ENCODE assay signal across 24 cellular contexts in the genomic region with DNA sequence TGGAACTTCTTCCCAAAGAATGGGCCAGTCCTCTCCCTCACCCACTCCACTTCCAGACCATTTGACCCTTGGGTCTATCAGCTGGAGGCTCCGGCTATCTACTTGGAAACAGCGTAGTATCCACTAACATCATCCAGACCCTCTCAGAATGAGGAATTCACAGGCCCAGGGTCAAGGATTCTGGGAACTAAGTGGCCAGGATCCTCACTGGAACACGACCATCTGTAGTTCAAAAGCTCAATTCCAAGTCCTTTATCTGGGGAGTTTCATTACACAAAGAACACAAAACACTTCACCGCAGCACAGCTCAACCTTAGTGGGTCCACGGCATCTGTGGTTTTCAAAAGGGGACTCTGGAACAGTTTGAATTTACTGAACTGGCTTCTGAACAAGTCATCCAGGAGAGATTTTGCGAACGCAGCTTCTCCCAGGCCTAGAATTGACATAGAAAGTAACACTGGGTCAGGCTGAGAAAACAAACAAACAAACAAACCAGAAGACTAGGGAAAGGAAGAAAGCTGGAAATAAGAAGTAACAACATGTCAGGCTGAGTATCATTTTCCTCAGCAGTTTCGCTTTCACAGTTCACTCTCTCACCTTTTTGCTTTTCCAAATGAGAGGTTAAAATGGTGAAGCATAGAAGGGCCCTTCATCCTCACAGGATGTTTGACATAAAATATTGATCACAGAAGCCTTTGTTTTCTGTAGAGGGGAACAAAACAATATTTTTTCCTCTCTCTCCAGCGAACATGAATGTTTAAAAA. TPM values are rescaled to one million over a fixed set of nuclear protein-coding genes. Genes with fewer than 3 reads are reported as not detected.
DNase-seq lines count a peak whose midpoint lies in the region; ATAC-seq and TF ChIP-seq lines count a peak whose summit lies in the region.
"Had no signal": no experiment of that assay in that cellular context is flagged by ENCODE, and none has a peak within 500 bp of the region (broad histone marks: within the 10 kb centered on the region; RNA-seq: fewer than 3 reads in every experiment).

No MANE protein-coding gene starts in this region.

- no peak overlapping the region; a peak in 2 of 20 replicates for H3K4me3 ChIP-seq in BLaER1 treated with 17β-estradiol and CSF1 and Interleukin-3, amounts not matched to agents 10 nM and 100 nM
- H3K4me3 ChIP-seq in WI38 (ENCODE audit: low read depth, low read length): peak overlapping the region; percentile 29
- no peak overlapping the region for H3K4me3 ChIP-seq in mesodermal cell (ENCODE audit: extremely low read depth, insufficient read depth, low read length, poor library complexity, severe bottlenecking)
- H3K4me3 ChIP-seq: esophagus squamous epithelium, left lung, thoracic aorta had no signal

- peaks cover 53 to 82% (median 66%) of the 10 kb centered on the region in 10 experiments for H3K4me1 ChIP-seq in BLaER1 treated with 17β-estradiol and CSF1 and Interleukin-3, amounts not matched to agents 10 nM and 100 nM
- no peaks in the 10 kb centered on the region for H3K4me1 ChIP-seq in mesodermal cell (ENCODE audit: control insufficient read depth, insufficient read depth, low read length, poor library complexity, severe bottlenecking)
- H3K4me1 ChIP-seq: left lung had no signal

- no peaks in the 10 kb centered on the region for H4K20me1 ChIP-seq in BLaER1 treated with 17β-estradiol and CSF1 and Interleukin-3, amounts not matched to agents 10 nM and 100 nM

- H3K27me3 ChIP-seq in BLaER1 treated with 17β-estradiol and CSF1 and Interleukin-3, amounts not matched to agents 10 nM and 100 nM: no peaks in the 10 kb centered on the region
- H3K27me3 ChIP-seq: esophagus squamous epithelium, left lung had no signal

- TF ChIP-seq CTCF in WI38 (IDR thresholded peaks at IDR 0.05; ENCODE audit: low read depth, low read length): no peak

- ATAC-seq in HG03175 (IDR thresholded peaks at IDR 0.05; ENCODE audit: unreplicated experiment) (peak; percentile 48), GM19035 (IDR thresholded peaks at IDR 0.05; ENCODE audit: unreplicated experiment) (no peak)
- ATAC-seq: left lung, T-cell had no signal

- DNase-seq in SK-N-DZ (ENCODE audit: low spot score) (no peak), AG20443 (ENCODE audit: low spot score) (no peak), NCI-H1694 (lab: John Stamatoyannopoulos, UW) (no peak)
- DNase-seq: activated gamma-delta T cell; cerebellar nuclear complex; DMS79; effector CD8-positive, alpha-beta T cell; esophagus squamous epithelium; HCEC 1CT; left lung; NCI-H1048; NCI-H2081; NCI-H510A; Right ventricle myocardium superior; stimulated activated CD4-positive, alpha-beta T cell treated with anti-CD3 and anti-CD28 coated beads, Interleukin-15, amount 100 ng/mL, for 24 hours; T-cell had no signal

- peak overlapping the region in 9 of 11 experiments; percentile 53 to 71 (median 62); a peak in 18 of 22 replicates for H3K27ac ChIP-seq in BLaER1 treated with 17β-estradiol and CSF1 and Interleukin-3, amounts not matched to agents 10 nM and 100 nM
- H3K27ac ChIP-seq in mesodermal cell (ENCODE audit: low read depth, low read length, severe bottlenecking): peak overlapping the region; percentile 30
- H3K27ac ChIP-seq: esophagus squamous epithelium, HL-60, left lung, neutrophil, thoracic aorta had no signal

- peaks cover 9 to 33% (median 22%) of the 10 kb centered on the region in 11 experiments; a peak in 21 of 22 replicates for H3K9me3 ChIP-seq in BLaER1 treated with 17β-estradiol and CSF1 and Interleukin-3, amounts not matched to agents 10 nM and 100 nM (replicated peaks in 1 of 11)
- H3K9me3 ChIP-seq in mesodermal cell (ENCODE audit: control insufficient read depth, low read length): peaks cover 7% of the 10 kb centered on the region
- H3K9me3 ChIP-seq: esophagus squamous epithelium, left lung, neutrophil, thoracic aorta had no signal

- H3K36me3 ChIP-seq in BLaER1 treated with 17β-estradiol and CSF1 and Interleukin-3, amounts not matched to agents 10 nM and 100 nM: peaks cover 0 to 12% (median 0%) of the 10 kb centered on the region in 11 experiments; a peak in 4 of 22 replicates
- H3K36me3 ChIP-seq in mesodermal cell (ENCODE audit: control insufficient read depth, insufficient read depth, low read length): no peaks in the 10 kb centered on the region
- H3K36me3 ChIP-seq: esophagus squamous epithelium, left lung, neutrophil, thoracic aorta had no signal

- 95 to 96% methylated on average over 4 to 7 of the region's 9 CpGs for WGBS in mesodermal cell (ENCODE audit: insufficient coverage in 2 of 2), 2 experiments

- H3K9ac ChIP-seq in BLaER1 treated with 17β-estradiol and CSF1 and Interleukin-3, amounts not matched to agents 10 nM and 100 nM: peak overlapping the region in 9 of 11 experiments; percentile 11 to 63 (median 41); a peak in 13 of 22 replicates

- peak overlapping the region; percentile 54 to 87 (median 71) for H3K4me2 ChIP-seq in BLaER1 treated with 17β-estradiol and CSF1 and Interleukin-3, amounts not matched to agents 10 nM and 100 nM

RNA-seq across cellular contexts. Expression of a gene that starts 57.6 kb away (rescaled TPM):
- polyA plus RNA-seq in mesodermal cell (2013, experiment 1 of 2): 25.4 TPM
- polyA plus RNA-seq in mesodermal cell (2013, experiment 2 of 2): 25.8 TPM
- 15.8 and 19.0 TPM in 2 replicates for polyA plus RNA-seq in SK-N-DZ (2014; cell fraction: cytosol; rRNA removed)
- 12.5 and 13.6 TPM in 2 replicates for polyA plus RNA-seq in SK-N-DZ (2014; cell fraction: nucleus; rRNA removed)
